ENCODE assay signal across 1 cellular context in the genomic region with DNA sequence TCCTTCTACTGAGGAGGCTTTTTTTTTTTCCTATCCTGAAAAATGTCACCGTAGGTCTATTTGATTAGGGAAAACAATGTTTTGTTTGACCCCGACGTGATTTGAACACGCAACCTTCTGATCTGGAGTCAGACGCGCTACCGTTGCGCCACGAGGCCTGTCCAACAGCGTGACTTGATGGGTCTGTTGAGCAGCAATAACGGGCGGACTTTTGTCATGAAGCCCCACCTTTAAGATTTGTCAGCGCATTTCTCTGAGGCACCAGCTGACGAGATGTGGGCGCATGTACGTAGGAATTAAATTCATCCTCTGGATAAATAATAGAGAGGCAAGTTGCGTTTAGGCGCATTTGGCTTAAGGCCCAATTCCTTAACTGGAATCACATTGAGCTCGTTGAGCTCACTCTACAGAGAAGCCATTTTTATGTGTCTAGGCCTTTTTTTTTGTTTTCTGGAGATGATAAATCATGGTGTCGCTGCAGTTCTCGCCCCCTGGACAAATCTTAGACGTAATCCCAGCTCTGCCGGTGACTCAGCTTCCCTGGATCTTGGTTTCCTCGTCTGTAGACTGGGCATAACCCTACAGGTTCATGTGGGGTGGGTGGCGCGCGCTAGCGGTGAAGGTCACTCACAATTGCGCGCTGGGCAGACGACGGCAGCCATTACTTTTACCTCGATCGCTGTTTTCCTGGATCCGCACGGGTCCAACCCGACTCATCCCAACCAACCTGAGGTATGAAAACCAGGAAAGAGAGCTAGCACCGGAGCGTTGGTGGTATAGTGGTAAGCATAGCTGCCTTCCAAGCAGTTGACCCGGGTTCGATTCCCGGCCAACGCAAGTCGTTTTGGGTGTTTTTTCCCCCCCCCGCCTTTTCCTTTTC.
A peak's percentile ranks its signal among the peaks of the same experiment; 100 is the strongest.
TF ChIP-seq lines count a peak whose summit lies in the region.

No MANE protein-coding gene starts in this region.

TF ChIP-seq in K562, 482 proteins besides CTCF, POLR2A, EP300 and RAD21 (continued from another document and continues in another):
- TF ChIP-seq, protein P1, sequence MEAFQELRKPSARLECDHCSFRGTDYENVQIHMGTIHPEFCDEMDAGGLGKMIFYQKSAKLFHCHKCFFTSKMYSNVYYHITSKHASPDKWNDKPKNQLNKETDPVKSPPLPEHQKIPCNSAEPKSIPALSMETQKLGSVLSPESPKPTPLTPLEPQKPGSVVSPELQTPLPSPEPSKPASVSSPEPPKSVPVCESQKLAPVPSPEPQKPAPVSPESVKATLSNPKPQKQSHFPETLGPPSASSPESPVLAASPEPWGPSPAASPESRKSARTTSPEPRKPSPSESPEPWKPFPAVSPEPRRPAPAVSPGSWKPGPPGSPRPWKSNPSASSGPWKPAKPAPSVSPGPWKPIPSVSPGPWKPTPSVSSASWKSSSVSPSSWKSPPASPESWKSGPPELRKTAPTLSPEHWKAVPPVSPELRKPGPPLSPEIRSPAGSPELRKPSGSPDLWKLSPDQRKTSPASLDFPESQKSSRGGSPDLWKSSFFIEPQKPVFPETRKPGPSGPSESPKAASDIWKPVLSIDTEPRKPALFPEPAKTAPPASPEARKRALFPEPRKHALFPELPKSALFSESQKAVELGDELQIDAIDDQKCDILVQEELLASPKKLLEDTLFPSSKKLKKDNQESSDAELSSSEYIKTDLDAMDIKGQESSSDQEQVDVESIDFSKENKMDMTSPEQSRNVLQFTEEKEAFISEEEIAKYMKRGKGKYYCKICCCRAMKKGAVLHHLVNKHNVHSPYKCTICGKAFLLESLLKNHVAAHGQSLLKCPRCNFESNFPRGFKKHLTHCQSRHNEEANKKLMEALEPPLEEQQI (IDR thresholded peaks at IDR 0.05) = peak; percentile 37; the same call in 1 of the 2 replicates
- TF ChIP-seq, protein P2, sequence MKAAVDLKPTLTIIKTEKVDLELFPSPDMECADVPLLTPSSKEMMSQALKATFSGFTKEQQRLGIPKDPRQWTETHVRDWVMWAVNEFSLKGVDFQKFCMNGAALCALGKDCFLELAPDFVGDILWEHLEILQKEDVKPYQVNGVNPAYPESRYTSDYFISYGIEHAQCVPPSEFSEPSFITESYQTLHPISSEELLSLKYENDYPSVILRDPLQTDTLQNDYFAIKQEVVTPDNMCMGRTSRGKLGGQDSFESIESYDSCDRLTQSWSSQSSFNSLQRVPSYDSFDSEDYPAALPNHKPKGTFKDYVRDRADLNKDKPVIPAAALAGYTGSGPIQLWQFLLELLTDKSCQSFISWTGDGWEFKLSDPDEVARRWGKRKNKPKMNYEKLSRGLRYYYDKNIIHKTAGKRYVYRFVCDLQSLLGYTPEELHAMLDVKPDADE (conservative IDR thresholded peaks at IDR 0.05; ENCODE audit: control insufficient read depth, low read depth, low read length) = peak; percentile 85
- TF ChIP-seq ZNF263 (CRISPR knock-in tag; IDR thresholded peaks at IDR 0.05; ENCODE audit: borderline replicate concordance) (peak; percentile 35), NR2C1 (IDR thresholded peaks at IDR 0.05) (0 out of 2 replicates have a peak, but pooled peaks have one; percentile 9), NR2C1 (tag; IDR thresholded peaks at IDR 0.05) (0 out of 2 replicates have a peak, but pooled peaks have one; percentile 7), MTF1 (CRISPR knock-in tag; IDR thresholded peaks at IDR 0.05; ENCODE audit: borderline replicate concordance) (no peak), GTF2E2 (tag; IDR thresholded peaks at IDR 0.05) (no peak), ETV1 (tag; conservative IDR thresholded peaks at IDR 0.05; ENCODE audit: low read depth) (0 out of 2 replicates have a peak, but pooled peaks have one; percentile 9), GABPB2 (CRISPR knock-in tag; conservative IDR thresholded peaks at IDR 0.05) (no peak), RBM14 (IDR thresholded peaks at IDR 0.05; ENCODE audit: borderline replicate concordance, insufficient read depth, low read depth, low read length) (no peak), ZNF274 (IDR thresholded peaks at IDR 0.05; ENCODE audit: borderline replicate concordance, low read depth, low read length) (no peak), ESRRB (CRISPR knock-in tag; IDR thresholded peaks at IDR 0.05; ENCODE audit: borderline replicate concordance) (no peak), CSDE1 (IDR thresholded peaks at IDR 0.05) (peak in 1 of 2 experiments; percentile 73; a peak in 2 of 4 replicates), RNF2 (IDR thresholded peaks at IDR 0.05) (peak; percentile 44; the same call in 1 of the 2 replicates), DACH1 (IDR thresholded peaks at IDR 0.05; ENCODE audit: partially characterized antibody) (peak; percentile 46), KDM2B (CRISPR knock-in tag; IDR thresholded peaks at IDR 0.05) (0 out of 2 replicates have a peak, but pooled peaks have one; percentile 30), PURB (CRISPR knock-in tag; IDR thresholded peaks at IDR 0.05; ENCODE audit: low read depth) (no peak), BACH1 (tag; IDR thresholded peaks at IDR 0.05) (peak; percentile 64; the same call in 1 of the 2 replicates), ZNF766 (CRISPR knock-in tag; conservative IDR thresholded peaks at IDR 0.05) (peak; percentile 73), ARNT (IDR thresholded peaks at IDR 0.05) (peak in 1 of 2 experiments; percentile 93; a peak in 3 of 4 replicates), ATF1 (CRISPR knock-in tag; IDR thresholded peaks at IDR 0.05) (no peak), ATF1 (tag; IDR thresholded peaks at IDR 0.05) (peak; percentile 82), NR4A1 (CRISPR knock-in tag; IDR thresholded peaks at IDR 0.05) (no peak), NR4A1 (tag; IDR thresholded peaks at IDR 0.05) (0 out of 2 replicates have a peak, but pooled peaks have one; percentile 48), PHF21A (IDR thresholded peaks at IDR 0.05; ENCODE audit: borderline replicate concordance, low read depth) (peak; percentile 79; the same call in 1 of the 2 replicates), HDAC2 (IDR thresholded peaks at IDR 0.05) (peak; percentile 11; the same call in 1 of the 2 replicates), MEF2A (IDR thresholded peaks at IDR 0.05; ENCODE audit: control insufficient read depth, low read depth, low read length) (no peak), TSC22D4 (tag; IDR thresholded peaks at IDR 0.05) (no peak), CXXC5 (CRISPR knock-in tag; IDR thresholded peaks at IDR 0.05) (peak; percentile 82), JUN (IDR thresholded peaks at IDR 0.05; ENCODE audit: borderline replicate concordance, low read depth, low read length) (0 out of 2 replicates have a peak, but pooled peaks have one; percentile 27), JUN (CRISPR knock-in tag; IDR thresholded peaks at IDR 0.05; ENCODE audit: borderline replicate concordance) (0 out of 2 replicates have a peak, but pooled peaks have one; percentile 23), BRD9 (IDR thresholded peaks at IDR 0.05; ENCODE audit: low read depth, partially characterized antibody) (peak; percentile 83), CEBPB (tag; IDR thresholded peaks at IDR 0.05) (no peak; the same call in 1 of the 2 replicates)
- TF ChIP-seq, protein P3, sequence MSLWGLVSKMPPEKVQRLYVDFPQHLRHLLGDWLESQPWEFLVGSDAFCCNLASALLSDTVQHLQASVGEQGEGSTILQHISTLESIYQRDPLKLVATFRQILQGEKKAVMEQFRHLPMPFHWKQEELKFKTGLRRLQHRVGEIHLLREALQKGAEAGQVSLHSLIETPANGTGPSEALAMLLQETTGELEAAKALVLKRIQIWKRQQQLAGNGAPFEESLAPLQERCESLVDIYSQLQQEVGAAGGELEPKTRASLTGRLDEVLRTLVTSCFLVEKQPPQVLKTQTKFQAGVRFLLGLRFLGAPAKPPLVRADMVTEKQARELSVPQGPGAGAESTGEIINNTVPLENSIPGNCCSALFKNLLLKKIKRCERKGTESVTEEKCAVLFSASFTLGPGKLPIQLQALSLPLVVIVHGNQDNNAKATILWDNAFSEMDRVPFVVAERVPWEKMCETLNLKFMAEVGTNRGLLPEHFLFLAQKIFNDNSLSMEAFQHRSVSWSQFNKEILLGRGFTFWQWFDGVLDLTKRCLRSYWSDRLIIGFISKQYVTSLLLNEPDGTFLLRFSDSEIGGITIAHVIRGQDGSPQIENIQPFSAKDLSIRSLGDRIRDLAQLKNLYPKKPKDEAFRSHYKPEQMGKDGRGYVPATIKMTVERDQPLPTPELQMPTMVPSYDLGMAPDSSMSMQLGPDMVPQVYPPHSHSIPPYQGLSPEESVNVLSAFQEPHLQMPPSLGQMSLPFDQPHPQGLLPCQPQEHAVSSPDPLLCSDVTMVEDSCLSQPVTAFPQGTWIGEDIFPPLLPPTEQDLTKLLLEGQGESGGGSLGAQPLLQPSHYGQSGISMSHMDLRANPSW (CRISPR knock-in tag; IDR thresholded peaks at IDR 0.05) = 0 out of 2 replicates have a peak, but pooled peaks have one; percentile 55
- TF ChIP-seq, protein P4, sequence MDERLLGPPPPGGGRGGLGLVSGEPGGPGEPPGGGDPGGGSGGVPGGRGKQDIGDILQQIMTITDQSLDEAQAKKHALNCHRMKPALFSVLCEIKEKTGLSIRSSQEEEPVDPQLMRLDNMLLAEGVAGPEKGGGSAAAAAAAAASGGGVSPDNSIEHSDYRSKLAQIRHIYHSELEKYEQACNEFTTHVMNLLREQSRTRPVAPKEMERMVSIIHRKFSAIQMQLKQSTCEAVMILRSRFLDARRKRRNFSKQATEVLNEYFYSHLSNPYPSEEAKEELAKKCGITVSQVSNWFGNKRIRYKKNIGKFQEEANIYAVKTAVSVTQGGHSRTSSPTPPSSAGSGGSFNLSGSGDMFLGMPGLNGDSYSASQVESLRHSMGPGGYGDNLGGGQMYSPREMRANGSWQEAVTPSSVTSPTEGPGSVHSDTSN (CRISPR knock-in tag; IDR thresholded peaks at IDR 0.05; ENCODE audit: low read depth) = no peak
- TF ChIP-seq, protein P4 (tag; conservative IDR thresholded peaks at IDR 0.05; ENCODE audit: low read depth) = peak; percentile 87
- TF ChIP-seq, protein P5, sequence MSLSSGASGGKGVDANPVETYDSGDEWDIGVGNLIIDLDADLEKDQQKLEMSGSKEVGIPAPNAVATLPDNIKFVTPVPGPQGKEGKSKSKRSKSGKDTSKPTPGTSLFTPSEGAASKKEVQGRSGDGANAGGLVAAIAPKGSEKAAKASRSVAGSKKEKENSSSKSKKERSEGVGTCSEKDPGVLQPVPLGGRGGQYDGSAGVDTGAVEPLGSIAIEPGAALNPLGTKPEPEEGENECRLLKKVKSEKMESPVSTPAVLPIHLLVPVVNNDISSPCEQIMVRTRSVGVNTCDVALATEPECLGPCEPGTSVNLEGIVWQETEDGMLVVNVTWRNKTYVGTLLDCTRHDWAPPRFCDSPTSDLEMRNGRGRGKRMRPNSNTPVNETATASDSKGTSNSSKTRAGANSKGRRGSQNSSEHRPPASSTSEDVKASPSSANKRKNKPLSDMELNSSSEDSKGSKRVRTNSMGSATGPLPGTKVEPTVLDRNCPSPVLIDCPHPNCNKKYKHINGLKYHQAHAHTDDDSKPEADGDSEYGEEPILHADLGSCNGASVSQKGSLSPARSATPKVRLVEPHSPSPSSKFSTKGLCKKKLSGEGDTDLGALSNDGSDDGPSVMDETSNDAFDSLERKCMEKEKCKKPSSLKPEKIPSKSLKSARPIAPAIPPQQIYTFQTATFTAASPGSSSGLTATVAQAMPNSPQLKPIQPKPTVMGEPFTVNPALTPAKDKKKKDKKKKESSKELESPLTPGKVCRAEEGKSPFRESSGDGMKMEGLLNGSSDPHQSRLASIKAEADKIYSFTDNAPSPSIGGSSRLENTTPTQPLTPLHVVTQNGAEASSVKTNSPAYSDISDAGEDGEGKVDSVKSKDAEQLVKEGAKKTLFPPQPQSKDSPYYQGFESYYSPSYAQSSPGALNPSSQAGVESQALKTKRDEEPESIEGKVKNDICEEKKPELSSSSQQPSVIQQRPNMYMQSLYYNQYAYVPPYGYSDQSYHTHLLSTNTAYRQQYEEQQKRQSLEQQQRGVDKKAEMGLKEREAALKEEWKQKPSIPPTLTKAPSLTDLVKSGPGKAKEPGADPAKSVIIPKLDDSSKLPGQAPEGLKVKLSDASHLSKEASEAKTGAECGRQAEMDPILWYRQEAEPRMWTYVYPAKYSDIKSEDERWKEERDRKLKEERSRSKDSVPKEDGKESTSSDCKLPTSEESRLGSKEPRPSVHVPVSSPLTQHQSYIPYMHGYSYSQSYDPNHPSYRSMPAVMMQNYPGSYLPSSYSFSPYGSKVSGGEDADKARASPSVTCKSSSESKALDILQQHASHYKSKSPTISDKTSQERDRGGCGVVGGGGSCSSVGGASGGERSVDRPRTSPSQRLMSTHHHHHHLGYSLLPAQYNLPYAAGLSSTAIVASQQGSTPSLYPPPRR (CRISPR knock-in tag; IDR thresholded peaks at IDR 0.05; ENCODE audit: borderline replicate concordance) = no peak
- TF ChIP-seq, protein P6, sequence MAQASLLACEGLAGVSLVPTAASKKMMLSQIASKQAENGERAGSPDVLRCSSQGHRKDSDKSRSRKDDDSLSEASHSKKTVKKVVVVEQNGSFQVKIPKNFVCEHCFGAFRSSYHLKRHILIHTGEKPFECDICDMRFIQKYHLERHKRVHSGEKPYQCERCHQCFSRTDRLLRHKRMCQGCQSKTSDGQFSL (CRISPR knock-in tag; IDR thresholded peaks at IDR 0.05) = peak; percentile 84
- TF ChIP-seq, protein P6 (tag; IDR thresholded peaks at IDR 0.05) = peak in 1 of 2 experiments; percentile 74; a peak in 2 of 4 replicates
- TF ChIP-seq, protein P7, sequence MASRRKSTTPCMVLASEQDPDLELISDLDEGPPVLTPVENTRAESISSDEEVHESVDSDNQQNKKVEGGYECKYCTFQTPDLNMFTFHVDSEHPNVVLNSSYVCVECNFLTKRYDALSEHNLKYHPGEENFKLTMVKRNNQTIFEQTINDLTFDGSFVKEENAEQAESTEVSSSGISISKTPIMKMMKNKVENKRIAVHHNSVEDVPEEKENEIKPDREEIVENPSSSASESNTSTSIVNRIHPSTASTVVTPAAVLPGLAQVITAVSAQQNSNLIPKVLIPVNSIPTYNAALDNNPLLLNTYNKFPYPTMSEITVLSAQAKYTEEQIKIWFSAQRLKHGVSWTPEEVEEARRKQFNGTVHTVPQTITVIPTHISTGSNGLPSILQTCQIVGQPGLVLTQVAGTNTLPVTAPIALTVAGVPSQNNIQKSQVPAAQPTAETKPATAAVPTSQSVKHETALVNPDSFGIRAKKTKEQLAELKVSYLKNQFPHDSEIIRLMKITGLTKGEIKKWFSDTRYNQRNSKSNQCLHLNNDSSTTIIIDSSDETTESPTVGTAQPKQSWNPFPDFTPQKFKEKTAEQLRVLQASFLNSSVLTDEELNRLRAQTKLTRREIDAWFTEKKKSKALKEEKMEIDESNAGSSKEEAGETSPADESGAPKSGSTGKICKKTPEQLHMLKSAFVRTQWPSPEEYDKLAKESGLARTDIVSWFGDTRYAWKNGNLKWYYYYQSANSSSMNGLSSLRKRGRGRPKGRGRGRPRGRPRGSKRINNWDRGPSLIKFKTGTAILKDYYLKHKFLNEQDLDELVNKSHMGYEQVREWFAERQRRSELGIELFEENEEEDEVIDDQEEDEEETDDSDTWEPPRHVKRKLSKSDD (conservative IDR thresholded peaks at IDR 0.05; ENCODE audit: low read length) = no peak
